In genomic region chr12:19261773-19262172, GRCh38 we compare ENCODE assay signal across 24 cellular contexts.
DNase-seq lines count a peak whose midpoint lies in the region; ATAC-seq and TF ChIP-seq lines count a peak whose summit lies in the region.
"Had no signal": no experiment of that assay in that cellular context is flagged by ENCODE, and none has a peak within 500 bp of the region (broad histone marks: within the 10 kb centered on the region; RNA-seq: fewer than 3 reads in every experiment).

No MANE protein-coding gene starts in this region.

- no peak for TF ChIP-seq RAD21 in IMR-90 (IDR thresholded peaks at IDR 0.05; ENCODE audit: low read length)

- H3K18ac ChIP-seq in IMR-90 (ENCODE audit: low read depth, low read length) = no peak overlapping the region

- no peak overlapping the region for H3K9ac ChIP-seq in IMR-90 (ENCODE audit: low read depth, low read length)
- no peak overlapping the region for H3K9ac ChIP-seq in adipocyte (ENCODE audit: low read length)

- H3K14ac ChIP-seq in IMR-90 (replicated peaks; ENCODE audit: low read depth, low read length) = no peak overlapping the region

- TF ChIP-seq EP300 in stomach (IDR thresholded peaks at IDR 0.05) = no peak

- H3K56ac ChIP-seq in IMR-90 (ENCODE audit: extremely low read depth, insufficient read depth, low read length) = no peak overlapping the region

- no CpG with 5 or more reads among the region's 4 CpGs for WGBS in IMR-90 (ENCODE audit: extremely low coverage in 2 of 2, insufficient read length in 1 of 2), 2 experiments
- 95 to 97% (median 96%) methylated on average over 4 of the region's 4 CpGs for WGBS in stomach, 5 donors

- no peak overlapping the region for H2AFZ ChIP-seq in IMR-90 (replicated peaks; ENCODE audit: low read length, poor library complexity)
- H2AFZ ChIP-seq: PC-9 had no signal

- H3K4ac ChIP-seq in IMR-90 (ENCODE audit: low read depth, low read length) = no peak overlapping the region

- no peak for TF ChIP-seq POLR2A in IMR-90 (IDR thresholded peaks at IDR 0.05; ENCODE audit: low read depth, low read length)
- no peak for TF ChIP-seq POLR2A in stomach (IDR thresholded peaks at IDR 0.05)

- no peak overlapping the region for H2BK120ac ChIP-seq in IMR-90 (ENCODE audit: low read depth, low read length)

- no peak overlapping the region for H4K8ac ChIP-seq in IMR-90 (ENCODE audit: low read depth in 2 of 2, low read length in 2 of 2)

- no peak overlapping the region for H3K23ac ChIP-seq in IMR-90 (ENCODE audit: low read depth, low read length)

- peaks cover 8% of the 10 kb centered on the region for H3K36me3 ChIP-seq in IMR-90 (ENCODE audit: control insufficient read depth, insufficient read depth, low read length)
- no peaks in the 10 kb centered on the region for H3K36me3 ChIP-seq in adipocyte (ENCODE audit: control insufficient read depth, insufficient read depth, low read length, severe bottlenecking)
- peaks cover 0 to 27% (median 14%) of the 10 kb centered on the region in 4 donors for H3K36me3 ChIP-seq in stomach
- H3K36me3 ChIP-seq: HAP-1, MG63 had no signal

- H3K27me3 ChIP-seq in IMR-90 (ENCODE audit: control insufficient read depth, insufficient read depth, low read length) (no peaks in the 10 kb centered on the region), adipocyte (replicated peaks; ENCODE audit: control insufficient read depth, insufficient read depth, low read length) (no peaks in the 10 kb centered on the region), stomach (no peaks in the 10 kb centered on the region)
- H3K27me3 ChIP-seq: MG63 had no signal

- no peaks in the 10 kb centered on the region for H4K20me1 ChIP-seq in IMR-90 (ENCODE audit: insufficient read depth, low read length)

- H3K27ac ChIP-seq in IMR-90 (ENCODE audit: insufficient read depth, low read length) (no peak overlapping the region), stomach (no peak overlapping the region)
- H3K27ac ChIP-seq: PC-9, RWPE1 had no signal

- DNase-seq in IMR-90 (no peak), adipocyte (ENCODE audit: low read depth) (peak; percentile 63), fibroblast of gingiva (ENCODE audit: low read depth) (peak; percentile 52), renal cortical epithelial cell (ENCODE audit: low read depth) (peak; percentile 76), OCI-M1 (lab: John Stamatoyannopoulos, UW) (no peak), iPS-NIHi11 (ENCODE audit: low spot score) (no peak), stomach (no peak), GM20000 (ENCODE audit: low spot score) (no peak)
- DNase-seq: GOT3; HFFc6; KBM-7; MG63; NCI-H1048; NCI-H1417; NCI-H1694; NCI-H2029 treated with DMSO at 0.1 percent for 48 hours; NCI-H446 treated with DMSO at 0.1 percent for 48 hours; NCI-H526; NCI-H82; NK-92 treated with Interleukin-12 subunit alpha and Interleukin-12 subunit beta, amount 100 ng/mL, for 24 hours; PC-9; SHP77 had no signal

- H2AK5ac ChIP-seq in IMR-90 (ENCODE audit: low read depth, low read length) = no peak overlapping the region

- H2BK5ac ChIP-seq in IMR-90 (ENCODE audit: low read depth, low read length, poor library complexity, severe bottlenecking) = no peak overlapping the region

- H2BK20ac ChIP-seq in IMR-90 (ENCODE audit: low read depth, low read length) = no peak overlapping the region

- no peak overlapping the region for H3K4me2 ChIP-seq in IMR-90 (ENCODE audit: low read depth, low read length)
- H3K4me2 ChIP-seq: PC-9 had no signal

- H3K4me1 ChIP-seq in IMR-90 (ENCODE audit: control insufficient read depth, insufficient read depth, low read length) = no peaks in the 10 kb centered on the region
- H3K4me1 ChIP-seq in adipocyte (ENCODE audit: control insufficient read depth, insufficient read depth, low read length) = no peaks in the 10 kb centered on the region
- H3K4me1 ChIP-seq in stomach = no peaks in the 10 kb centered on the region
- H3K4me1 ChIP-seq: HAP-1 had no signal

- intact Hi-C loops in IMR-90 (cut with micrococcal nuclease) = no loop called here
- intact Hi-C loops in stomach (cut with DNase I; ENCODE audit: low total_unique reads) = no loop called here

- in situ Hi-C loops in IMR-90 (cut with MboI; ENCODE audit: low sequenced_read_pairs) = no loop called here

- H4K91ac ChIP-seq in IMR-90 (ENCODE audit: insufficient read depth, low read depth, low read length) = no peak overlapping the region

- CTCF ChIA-PET in IMR-90 (lab: Yijun Ruan, JAX) = no interaction called here

- H4K5ac ChIP-seq in IMR-90 (ENCODE audit: low read depth, low read length) = no peak overlapping the region

- no peak for ATAC-seq in IMR-90 (ENCODE audit: low read depth)

- dilution Hi-C loops in IMR-90 (cut with HindIII; ENCODE audit: low sequenced_read_pairs, unreplicated experiment) = no loop called here

- POLR2A ChIA-PET in IMR-90 (lab: Charles Lee; ENCODE audit: unreplicated experiment) = no interaction called here

- TF ChIP-seq CTCF in IMR-90 (conservative IDR thresholded peaks at IDR 0.05; ENCODE audit: low read depth, low read length) (no peak), stomach (IDR thresholded peaks at IDR 0.05) (no peak), GM20000 (IDR thresholded peaks at IDR 0.05; ENCODE audit: extremely low read depth, missing control alignments) (no peak)

- no peaks in the 10 kb centered on the region for H3K9me3 ChIP-seq in IMR-90 (ENCODE audit: control insufficient read depth, insufficient read depth, low read length)
- no peaks in the 10 kb centered on the region for H3K9me3 ChIP-seq in adipocyte (ENCODE audit: control insufficient read depth, low read length)
- H3K9me3 ChIP-seq in stomach = no peaks in the 10 kb centered on the region
- H3K9me3 ChIP-seq: HAP-1, MG63 had no signal

- no peak overlapping the region for H2AK9ac ChIP-seq in IMR-90 (replicated peaks; ENCODE audit: low read depth, low read length, poor library complexity)

- no peaks in the 10 kb centered on the region for H3K9me1 ChIP-seq in IMR-90 (ENCODE audit: insufficient read depth, low read length)

- H3K79me1 ChIP-seq in IMR-90 (ENCODE audit: low read depth in 1 of 2, low read length in 2 of 2) = no peaks in the 10 kb centered on the region

- no peak overlapping the region for H3K4me3 ChIP-seq in IMR-90 (ENCODE audit: insufficient read depth, low read depth, low read length)
- H3K4me3 ChIP-seq in adipocyte (ENCODE audit: low read length) = no peak overlapping the region
- no peak overlapping the region for H3K4me3 ChIP-seq in stomach
- H3K4me3 ChIP-seq: HAP-1, MG63, PC-9 had no signal

- no peak overlapping the region for H2BK15ac ChIP-seq in IMR-90 (ENCODE audit: low read depth, low read length)

- BruUV-seq in IMR-90 (replicated peaks; lab: Mats Ljungman, UMichigan) = no TSS peak

TF ChIP-seq in IMR-90, 13 proteins besides CTCF, POLR2A, EP300 and RAD21:
- TF ChIP-seq FOS (IDR thresholded peaks at IDR 0.05; ENCODE audit: low read depth, low read length) (no peak), RCOR1 (IDR thresholded peaks at IDR 0.05; ENCODE audit: insufficient replicate concordance, low read length) (no peak), BHLHE40 (IDR thresholded peaks at IDR 0.05; ENCODE audit: low read depth, low read length) (no peak), MAFK (IDR thresholded peaks at IDR 0.05; ENCODE audit: low read depth, low read length) (peak; percentile 64)

Comparison
In these comparisons a context has a peak if more than half of its experiments do, and no peak if none do; other contexts are left out.
1. DNase-seq: peak in adipocyte (single experiment), fibroblast of gingiva (single experiment) and renal cortical epithelial cell (single experiment); none in IMR-90 (single experiment), OCI-M1 (single experiment), iPS-NIHi11 (single experiment), stomach (single experiment) and GM20000 (single experiment).